ENCODE assay signal across 9 cellular contexts in the genomic region with DNA sequence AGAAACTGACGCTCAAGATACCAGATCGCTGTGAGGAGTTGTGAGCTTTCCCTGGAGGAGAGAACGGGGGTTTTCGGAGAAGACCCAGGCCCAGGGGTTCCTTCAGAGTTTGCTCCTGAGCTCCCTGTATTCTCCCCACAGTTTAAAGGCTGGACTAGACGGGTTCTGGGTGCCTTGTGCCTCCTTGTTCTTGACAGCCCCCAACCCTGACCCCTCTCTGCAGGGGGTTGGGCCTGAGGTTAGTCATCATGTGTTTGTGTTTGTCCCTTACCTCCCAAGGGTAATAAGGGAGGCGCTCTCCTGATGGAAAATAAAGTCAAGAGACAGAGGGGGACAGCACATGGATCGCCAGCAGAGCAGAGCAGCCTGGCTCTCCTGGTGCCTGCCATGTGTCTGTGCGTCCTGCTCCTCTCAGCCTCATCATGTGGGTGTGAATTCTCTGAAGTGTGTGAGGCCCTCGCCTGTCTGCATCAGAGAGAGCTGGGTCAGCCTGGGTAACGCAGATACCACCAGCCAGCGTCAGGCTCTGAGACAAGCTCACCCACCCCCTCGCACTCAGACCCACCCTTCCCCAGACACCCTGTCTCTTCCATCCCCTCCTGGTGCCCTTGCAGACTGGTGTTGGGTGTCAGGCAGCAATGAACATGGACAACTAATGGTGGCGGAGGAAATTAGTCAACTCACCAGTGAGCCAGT. TPM values are rescaled to one million over a fixed set of nuclear protein-coding genes. Genes with fewer than 3 reads are reported as not detected.
DNase-seq lines count a peak whose midpoint lies in the region; ATAC-seq and TF ChIP-seq lines count a peak whose summit lies in the region.
"Had no signal": no experiment of that assay in that cellular context is flagged by ENCODE, and none has a peak within 500 bp of the region (broad histone marks: within the 10 kb centered on the region; RNA-seq: fewer than 3 reads in every experiment).

No MANE protein-coding gene starts in this region.

- ATAC-seq in Right ventricle myocardium inferior, result no peak
- no peak for ATAC-seq in GM21423 (IDR thresholded peaks at IDR 0.05; ENCODE audit: unreplicated experiment)

- TF ChIP-seq POLR2A in erythroblast (IDR thresholded peaks at IDR 0.05; ENCODE audit: low read length), result peak; percentile 22

- H3K27ac ChIP-seq in cardiac muscle cell, result peak overlapping the region; percentile 79

- intact Hi-C loops in Right ventricle myocardium inferior (cut with DNase I), result no loop called here

- no peaks in the 10 kb centered on the region for H3K27me3 ChIP-seq in cardiac muscle cell

- H3K9me3 ChIP-seq in cardiac muscle cell (ENCODE audit: low read depth), result no peaks in the 10 kb centered on the region

- H3K4me3 ChIP-seq in cardiac muscle cell, result no peak overlapping the region

- DNase-seq in cardiac muscle cell (ENCODE audit: low read depth in 1 of 2, low spot score in 1 of 2) (no peak), Right ventricle myocardium inferior (ENCODE audit: missing footprints) (no peak), erythroblast (lab: John Stamatoyannopoulos, UW) (peak in 1 of 2 experiments; percentile 36), occipital lobe (lab: John Stamatoyannopoulos, UW) (peak; percentile 33), HuH-7.5 (ENCODE audit: low spot score) (no peak), GM20000 (ENCODE audit: low spot score) (no peak), NOMO-1 (lab: John Stamatoyannopoulos, UW; ENCODE audit: unreplicated experiment in 2 of 2) (no peak)
- DNase-seq: CD8-positive, alpha-beta memory T cell had no signal

- peaks cover 21% of the 10 kb centered on the region for H3K4me1 ChIP-seq in cardiac muscle cell (ENCODE audit: low read depth)

- TF ChIP-seq CTCF in cardiac muscle cell (IDR thresholded peaks at IDR 0.05; ENCODE audit: low read depth, low read length) (no peak), GM20000 (IDR thresholded peaks at IDR 0.05; ENCODE audit: extremely low read depth, missing control alignments) (no peak)

- H3K36me3 ChIP-seq in cardiac muscle cell, result no peaks in the 10 kb centered on the region

RNA-seq across cellular contexts. Expression of gene HEXIM2, which starts 8.8 kb away (rescaled TPM):
- total RNA-seq in cardiac muscle cell (17.6 and 21.3 TPM in 2 replicates), Right ventricle myocardium inferior (9.0 TPM), occipital lobe (8.1 TPM)
- 14.5 and 22.3 TPM in 2 replicates for polyA plus RNA-seq in cardiac muscle cell

RNA-seq across cellular contexts. Expression of gene HEXIM1, which starts 22.2 kb away (rescaled TPM):
- total RNA-seq in cardiac muscle cell (20.9 and 34.8 TPM in 2 replicates), Right ventricle myocardium inferior (33.1 TPM), occipital lobe (8.0 TPM)
- 17.7 and 17.9 TPM in 2 replicates for polyA plus RNA-seq in cardiac muscle cell

RNA-seq across cellular contexts. Expression of gene ACBD4, which starts 34.9 kb away (rescaled TPM):
- total RNA-seq in cardiac muscle cell (16.3 and 29.3 TPM in 2 replicates), Right ventricle myocardium inferior (6.7 TPM), occipital lobe (3.0 TPM)
- polyA plus RNA-seq in cardiac muscle cell, result 20.5 and 30.5 TPM in 2 replicates

RNA-seq across cellular contexts. Expression of gene PLCD3, which starts 38.1 kb away (rescaled TPM):
- total RNA-seq in cardiac muscle cell (41.0 and 66.3 TPM in 2 replicates), Right ventricle myocardium inferior (200 TPM), occipital lobe (3.1 TPM)
- 36.0 and 41.7 TPM in 2 replicates for polyA plus RNA-seq in cardiac muscle cell

RNA-seq across cellular contexts. Expression of gene FMNL1, which starts 51.3 kb away (rescaled TPM):
- total RNA-seq in cardiac muscle cell (0.51 and 0.95 TPM in 2 replicates), Right ventricle myocardium inferior (13.7 TPM), occipital lobe (1.9 TPM)
- 0.83 and 1.2 TPM in 2 replicates for polyA plus RNA-seq in cardiac muscle cell
